ENCODE assay signal across 1 cellular context in the genomic region with DNA sequence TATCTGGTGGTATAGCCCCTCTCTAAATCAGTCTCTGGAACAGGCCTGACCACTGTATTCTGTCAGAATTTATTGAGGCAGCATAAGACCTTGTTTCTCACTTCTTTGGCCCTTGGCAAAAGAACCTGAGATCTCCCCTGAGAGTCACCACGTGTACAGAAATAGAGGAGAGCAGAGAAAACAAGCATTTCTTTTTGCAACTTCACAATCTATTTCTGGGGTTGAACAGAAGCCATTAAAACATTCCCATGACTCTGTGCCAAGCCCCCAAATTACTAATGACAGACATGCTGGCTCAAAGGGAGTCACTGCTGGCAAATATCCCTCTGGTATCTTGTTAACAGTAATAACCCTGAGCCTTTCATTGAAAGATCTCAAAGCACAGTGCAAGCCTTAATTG.
TF ChIP-seq lines count a peak whose summit lies in the region.

No MANE protein-coding gene starts in this region.

TF ChIP-seq in GM23338, 12 proteins besides CTCF, POLR2A, EP300 and RAD21 (continued from another document):
- TF ChIP-seq REST (IDR thresholded peaks at IDR 0.05; ENCODE audit: unreplicated experiment) = no peak
- TF ChIP-seq, protein P1, sequence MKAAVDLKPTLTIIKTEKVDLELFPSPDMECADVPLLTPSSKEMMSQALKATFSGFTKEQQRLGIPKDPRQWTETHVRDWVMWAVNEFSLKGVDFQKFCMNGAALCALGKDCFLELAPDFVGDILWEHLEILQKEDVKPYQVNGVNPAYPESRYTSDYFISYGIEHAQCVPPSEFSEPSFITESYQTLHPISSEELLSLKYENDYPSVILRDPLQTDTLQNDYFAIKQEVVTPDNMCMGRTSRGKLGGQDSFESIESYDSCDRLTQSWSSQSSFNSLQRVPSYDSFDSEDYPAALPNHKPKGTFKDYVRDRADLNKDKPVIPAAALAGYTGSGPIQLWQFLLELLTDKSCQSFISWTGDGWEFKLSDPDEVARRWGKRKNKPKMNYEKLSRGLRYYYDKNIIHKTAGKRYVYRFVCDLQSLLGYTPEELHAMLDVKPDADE (IDR thresholded peaks at IDR 0.05) = no peak
- no peak for TF ChIP-seq CREB1 (CRISPR knock-in tag; IDR thresholded peaks at IDR 0.05; ENCODE audit: low read depth)
- no peak for TF ChIP-seq POLR2AphosphoS5 (IDR thresholded peaks at IDR 0.05; ENCODE audit: low read depth)
- TF ChIP-seq EZH2 (IDR thresholded peaks at IDR 0.05; ENCODE audit: low read depth, unreplicated experiment) = no peak
